1 cellular context compared by ENCODE assay signal in genomic region chr4:138310991-138311390, GRCh38.
TF ChIP-seq lines count a peak whose summit lies in the region.

No MANE protein-coding gene starts in this region.

TF ChIP-seq in IMR-90, 13 proteins besides CTCF, POLR2A, EP300 and RAD21 (continued from another document):
- TF ChIP-seq NFE2L2 (IDR thresholded peaks at IDR 0.05; ENCODE audit: low read depth, low read length) (no peak), MXI1 (IDR thresholded peaks at IDR 0.05; ENCODE audit: borderline replicate concordance, low read depth, low read length) (no peak), FOS (IDR thresholded peaks at IDR 0.05; ENCODE audit: low read depth, low read length) (no peak), CHD1 (IDR thresholded peaks at IDR 0.05; ENCODE audit: low read depth, low read length) (no peak), MAZ (IDR thresholded peaks at IDR 0.05; ENCODE audit: borderline replicate concordance, low read depth, low read length) (no peak)
TF ChIP-seq in IMR-90: peak in this region for 0.
